Comparison of ENCODE assay signal across 18 cellular contexts in the genomic region with DNA sequence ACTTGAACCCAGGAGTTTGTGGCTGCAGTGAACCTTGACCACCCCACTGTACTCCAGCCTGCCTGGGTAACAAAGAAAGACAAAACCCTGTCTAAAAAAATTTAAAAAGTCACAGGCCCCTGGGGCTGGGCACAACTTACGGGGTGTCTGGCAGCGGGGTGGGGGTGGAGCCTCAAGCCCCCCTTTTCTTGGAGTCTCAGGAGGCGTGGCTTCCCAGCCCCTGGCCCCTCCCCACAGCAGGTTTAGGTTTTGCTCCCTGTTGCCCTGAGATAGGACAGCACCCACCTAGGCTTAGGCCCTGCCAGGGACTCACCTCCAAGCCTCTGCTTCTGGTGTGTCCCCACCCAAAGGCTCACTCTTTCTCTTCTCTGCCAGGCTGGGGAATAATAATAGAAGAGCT. TPM values are rescaled to one million over a fixed set of nuclear protein-coding genes. Genes with fewer than 3 reads are reported as not detected.
DNase-seq lines count a peak whose midpoint lies in the region; ATAC-seq and TF ChIP-seq lines count a peak whose summit lies in the region.
"Had no signal": no experiment of that assay in that cellular context is flagged by ENCODE, and none has a peak within 500 bp of the region (broad histone marks: within the 10 kb centered on the region; RNA-seq: fewer than 3 reads in every experiment).

No MANE protein-coding gene starts in this region.

- peaks cover 0 to 38% (median 8%) of the 10 kb centered on the region in 9 donors for H3K4me1 ChIP-seq in heart right ventricle
- H3K4me1 ChIP-seq: HAP-1 had no signal

- H3K27me3 Mint-ChIP-seq in endothelial cell (ENCODE audit: unreplicated experiment) = peaks cover 8% of the 10 kb centered on the region
- H3K27me3 Mint-ChIP-seq: B cell had no signal

- no peaks in the 10 kb centered on the region for H3K4me1 Mint-ChIP-seq in endothelial cell (ENCODE audit: unreplicated experiment)
- H3K4me1 Mint-ChIP-seq: CD4-positive, CD25-positive, alpha-beta regulatory T cell had no signal

- intact Hi-C loops in Right ventricle myocardium inferior (cut with DNase I) = no loop called here
- intact Hi-C loops in heart right ventricle (cut with DNase I) = no loop called here
- intact Hi-C loops in dorsolateral prefrontal cortex (cut with DNase I) = no loop called here

- H3K4me3 ChIP-seq in heart right ventricle = no peak overlapping the region
- no peak overlapping the region for H3K4me3 ChIP-seq in dorsolateral prefrontal cortex
- H3K4me3 ChIP-seq: BLaER1, GM12878, GM23338, HAP-1 had no signal

- H3K27me3 ChIP-seq in heart right ventricle (no peaks in the 10 kb centered on the region), dorsolateral prefrontal cortex (no peaks in the 10 kb centered on the region)
- H3K27me3 ChIP-seq: BLaER1 had no signal

- H3K36me3 ChIP-seq in heart right ventricle = peaks cover 0 to 6% (median 0%) of the 10 kb centered on the region in 9 donors
- H3K36me3 ChIP-seq: BLaER1, HAP-1 had no signal

- ATAC-seq in Right ventricle myocardium inferior (no peak), heart right ventricle (no peak)
- ATAC-seq: CD8-positive, alpha-beta T cell; GM12878 had no signal

- no peak overlapping the region for H3K27ac Mint-ChIP-seq in endothelial cell (ENCODE audit: unreplicated experiment)
- H3K27ac Mint-ChIP-seq: B cell; CD4-positive, CD25-positive, alpha-beta regulatory T cell; CD8-positive, alpha-beta T cell; GM23338 had no signal

- 87 to 95% methylated on average over 3 of the region's 3 CpGs for WGBS in heart right ventricle, 2 donors

- DNase-seq in Right ventricle myocardium inferior (ENCODE audit: missing footprints) (peak; percentile 44), heart right ventricle (no peak), dorsolateral prefrontal cortex (no peak), substantia nigra (lab: John Stamatoyannopoulos, UW) (no peak), endothelial cell (ENCODE audit: low spot score) (no peak)
- DNase-seq in activated effector memory CD4-positive, alpha-beta T cell treated with Interleukin-2 at 50 U/mL for 16 hours = no peak
- DNase-seq: Caco-2; CD4-positive, CD25-positive, alpha-beta regulatory T cell; DMS153; DND-41 had no signal

- no peak overlapping the region for H3K4me3 Mint-ChIP-seq in endothelial cell (ENCODE audit: unreplicated experiment)
- H3K4me3 Mint-ChIP-seq: B cell; CD4-positive, CD25-positive, alpha-beta regulatory T cell; CD8-positive, alpha-beta T cell; GM23338 had no signal

- TF ChIP-seq CTCF in heart right ventricle (IDR thresholded peaks at IDR 0.05) = no peak
- no peak for TF ChIP-seq CTCF in dorsolateral prefrontal cortex (IDR thresholded peaks at IDR 0.05 in 54 of 56, conservative IDR thresholded peaks at IDR 0.05 in 2 of 56; ENCODE audit: low read depth in 1 of 56, partially characterized antibody in 56 of 56)
- TF ChIP-seq CTCF in endothelial cell (IDR thresholded peaks at IDR 0.05; ENCODE audit: unreplicated experiment) = no peak

- H3K27ac ChIP-seq in heart right ventricle (no peak overlapping the region), dorsolateral prefrontal cortex (peak overlapping the region in 40 of 59 donors; percentile 6 to 100 (median 73)), substantia nigra (ENCODE audit: low read depth, low read length, poor library complexity, severe bottlenecking) (peak overlapping the region; percentile 46)
- H3K27ac ChIP-seq: 22Rv1, BLaER1, C4-2B had no signal

- H3K9me3 ChIP-seq in heart right ventricle = no peaks in the 10 kb centered on the region
- H3K9me3 ChIP-seq: BLaER1, Caco-2, HAP-1 had no signal

- no peaks in the 10 kb centered on the region for H3K36me3 Mint-ChIP-seq in endothelial cell (ENCODE audit: low read depth, unreplicated experiment)
- H3K36me3 Mint-ChIP-seq: CD4-positive, CD25-positive, alpha-beta regulatory T cell; CD8-positive, alpha-beta T cell had no signal

- H3K9me3 Mint-ChIP-seq in endothelial cell (ENCODE audit: unreplicated experiment) = no peaks in the 10 kb centered on the region
- H3K9me3 Mint-ChIP-seq: CD4-positive, CD25-positive, alpha-beta regulatory T cell; CD8-positive, alpha-beta T cell; GM23338 had no signal

RNA-seq across cellular contexts. Expression of a gene that starts 22.4 kb away (rescaled TPM):
- 5.9 TPM for total RNA-seq in Right ventricle myocardium inferior
- 10 to 100 TPM in 1 of 10 donors, 1 to 10 TPM in 9; 1.8 to 14.0 (median 4.3) TPM for total RNA-seq in heart right ventricle
- polyA plus RNA-seq in heart right ventricle = 1 to 10 TPM; 1.8 to 2.9 TPM
- 100 to 1,000 TPM in 30 of 120 experiments, 10 to 100 TPM in 90; 57.7 to 147 (median 92.3) TPM for total RNA-seq in dorsolateral prefrontal cortex
- 0.87 TPM for total RNA-seq in endothelial cell (ENCODE audit: unreplicated experiment)
- polyA plus RNA-seq: CD4-positive, CD25-positive, alpha-beta regulatory T cell had no signal

RNA-seq across cellular contexts. Expression of a gene that starts 22.8 kb away (rescaled TPM):
- total RNA-seq in Right ventricle myocardium inferior = 17.3 TPM
- 10 to 100 TPM; 12.8 to 35.8 (median 17.5) TPM for total RNA-seq in heart right ventricle
- 1 to 10 TPM; 7.0 to 9.1 TPM for polyA plus RNA-seq in heart right ventricle
- 10 to 100 TPM; 21.3 to 40.7 (median 28.0) TPM for total RNA-seq in dorsolateral prefrontal cortex
- total RNA-seq in endothelial cell (ENCODE audit: unreplicated experiment) = 29.2 TPM

RNA-seq across cellular contexts. Expression of a gene that starts 41.1 kb away (rescaled TPM):
- 204 TPM for total RNA-seq in Right ventricle myocardium inferior
- 100 to 1,000 TPM in 9 of 10 donors, 10 to 100 TPM in 1; 95.2 to 319 (median 133) TPM for total RNA-seq in heart right ventricle
- polyA plus RNA-seq in heart right ventricle = 100 to 1,000 TPM; 439 to 637 TPM
- 100 to 1,000 TPM; 110 to 287 (median 161) TPM for total RNA-seq in dorsolateral prefrontal cortex
- total RNA-seq in endothelial cell (ENCODE audit: unreplicated experiment) = 312 TPM

RNA-seq across cellular contexts. Expression of a gene that starts 53.3 kb away (rescaled TPM):
- total RNA-seq in Right ventricle myocardium inferior = 61.9 TPM
- 10 to 100 TPM; 31.3 to 64.0 (median 37.2) TPM for total RNA-seq in heart right ventricle
- 100 to 1,000 TPM; 154 to 222 TPM for polyA plus RNA-seq in heart right ventricle
- 100 to 1,000 TPM in 2 of 120 experiments, 10 to 100 TPM in 118; 44.3 to 109 (median 63.6) TPM for total RNA-seq in dorsolateral prefrontal cortex
- total RNA-seq in endothelial cell (ENCODE audit: unreplicated experiment) = 57.7 TPM

Comparison
In these comparisons a context has a peak if more than half of its experiments do, and no peak if none do; other contexts are left out.
1. H3K27ac ChIP-seq: peak in dorsolateral prefrontal cortex (40 of 59) and substantia nigra (single experiment); none in heart right ventricle (0 of 10).